Comparison of ENCODE assay signal across 20 cellular contexts in genomic region chr1:2283371-2283990, GRCh38. TPM values are rescaled to one million over a fixed set of nuclear protein-coding genes. Genes with fewer than 3 reads are reported as not detected.
DNase-seq lines count a peak whose midpoint lies in the region; ATAC-seq and TF ChIP-seq lines count a peak whose summit lies in the region.
"Had no signal": no experiment of that assay in that cellular context is flagged by ENCODE, and none has a peak within 500 bp of the region (broad histone marks: within the 10 kb centered on the region; RNA-seq: fewer than 3 reads in every experiment).

No MANE protein-coding gene starts in this region.

- WGBS in liver = 93% methylated on average over 21 of the region's 21 CpGs

- H3K36me3 Mint-ChIP-seq in WTC11 = peaks cover 2% of the 10 kb centered on the region; the same call in 1 of the 2 replicates

- H3K9me3 ChIP-seq in liver (ENCODE audit: control insufficient read depth in 4 of 4, low read length in 3 of 4) (no peaks in the 10 kb centered on the region), stomach smooth muscle (ENCODE audit: control insufficient read depth in 2 of 2, low read length in 2 of 2) (no peaks in the 10 kb centered on the region)
- H3K9me3 ChIP-seq: MG63 had no signal

- no peak for TF ChIP-seq RAD21 in liver (IDR thresholded peaks at IDR 0.05)

- no peaks in the 10 kb centered on the region for H3K9me3 Mint-ChIP-seq in WTC11

- H3K9ac ChIP-seq in liver (ENCODE audit: low read depth in 1 of 2, low read length in 2 of 2) (no peak overlapping the region), stomach smooth muscle (ENCODE audit: low read length in 2 of 2) (no peak overlapping the region)
- H3K9ac ChIP-seq: KMS-11 had no signal

- intact Hi-C loops in Right ventricle myocardium inferior (cut with DNase I) = no loop called here
- intact Hi-C loops in left cardiac atrium (cut with DNase I) = no loop called here
- intact Hi-C loops in dorsolateral prefrontal cortex (cut with DNase I) = no loop called here

- peaks cover 24 to 46% (median 34%) of the 10 kb centered on the region in 4 donors for H3K4me1 ChIP-seq in liver (ENCODE audit: control insufficient read depth in 4 of 4, insufficient read depth in 4 of 4, low read length in 3 of 4)
- peaks cover 37% of the 10 kb centered on the region for H3K4me1 ChIP-seq in stomach smooth muscle (ENCODE audit: control insufficient read depth, insufficient read depth, low read length)

- H3K4me3 ChIP-seq in liver (ENCODE audit: low read depth in 1 of 3, low read length in 3 of 3) (no peak overlapping the region), stomach smooth muscle (ENCODE audit: low read length in 2 of 2) (no peak overlapping the region), dorsolateral prefrontal cortex (no peak overlapping the region)
- H3K4me3 ChIP-seq: GM23338, MG63, PC-9 had no signal

- H3K27me3 ChIP-seq in liver (ENCODE audit: control insufficient read depth in 4 of 4, insufficient read depth in 4 of 4, low read length in 3 of 4) (no peaks in the 10 kb centered on the region), stomach smooth muscle (ENCODE audit: control insufficient read depth in 1 of 2, insufficient read depth in 2 of 2, low read length in 2 of 2) (no peaks in the 10 kb centered on the region), dorsolateral prefrontal cortex (no peaks in the 10 kb centered on the region)
- H3K27me3 ChIP-seq: MG63 had no signal

- CTCF ChIA-PET in WTC11 (lab: Charles Lee) = interaction anchor here (0.5 to 1.5 kb wide), 2 partner anchors 31 to 39 kb away, joined by 3 read pairs; no protein-coding TSS in a partner anchor

- H3K27me3 Mint-ChIP-seq in WTC11 (ENCODE audit: low read depth) = no peaks in the 10 kb centered on the region

- H3K36me3 ChIP-seq in liver (ENCODE audit: control insufficient read depth in 4 of 4, insufficient read depth in 3 of 4, low read depth in 1 of 4, low read length in 3 of 4) = no peaks in the 10 kb centered on the region
- no peaks in the 10 kb centered on the region for H3K36me3 ChIP-seq in stomach smooth muscle (ENCODE audit: control insufficient read depth in 2 of 2, insufficient read depth in 2 of 2, low read length in 2 of 2)

- no peak for ATAC-seq in Right ventricle myocardium inferior
- ATAC-seq in left cardiac atrium = no peak
- no peak for ATAC-seq in WTC11
- no peak for ATAC-seq in HG03457 (IDR thresholded peaks at IDR 0.05; ENCODE audit: unreplicated experiment)
- ATAC-seq in esophagus mucosa = no peak

- DNase-seq in Right ventricle myocardium inferior (ENCODE audit: missing footprints) (peak; percentile 52), left cardiac atrium (no peak), WTC11 (ENCODE audit: low spot score) (no peak), dorsolateral prefrontal cortex (no peak)
- DNase-seq: DMS53, MG63, NCI-H1092 treated with DMSO at 0.1 percent for 48 hours, NCI-H1694, NCI-H2107, NCI-H446 treated with DMSO at 0.1 percent for 48 hours, NCI-H748 treated with DMSO at 0.1 percent for 48 hours, PC-9, SHP77 treated with DMSO at 0.1 percent for 48 hours had no signal

- TF ChIP-seq CTCF in WTC11 (IDR thresholded peaks at IDR 0.05) (no peak), liver (IDR thresholded peaks at IDR 0.05; ENCODE audit: low read depth, low read length, missing input control) (no peak), dorsolateral prefrontal cortex (IDR thresholded peaks at IDR 0.05 in 54 of 56, conservative IDR thresholded peaks at IDR 0.05 in 2 of 56; ENCODE audit: low read depth in 1 of 56, partially characterized antibody in 56 of 56) (no peak)

- H3K4me1 Mint-ChIP-seq in WTC11 = peaks cover 19% of the 10 kb centered on the region

- H3K4me3 Mint-ChIP-seq in WTC11 = no peak overlapping the region
- H3K4me3 Mint-ChIP-seq: GM23338 had no signal

- H3K27ac ChIP-seq in liver (ENCODE audit: low read depth in 1 of 2, low read length in 2 of 2) (peak overlapping the region; percentile 25 to 93), stomach smooth muscle (ENCODE audit: low read length) (peak overlapping the region; percentile 11), dorsolateral prefrontal cortex (peak overlapping the region in 6 of 59 donors; percentile 2 to 96 (median 18))
- H3K27ac ChIP-seq: C4-2B, KMS-11, PC-9 had no signal

- POLR2A ChIA-PET in WTC11 (lab: Charles Lee) = no interaction called here

- peak overlapping the region; percentile 78 for H3K27ac Mint-ChIP-seq in WTC11
- H3K27ac Mint-ChIP-seq: GM23338 had no signal

TF ChIP-seq in WTC11, 78 proteins besides CTCF, POLR2A, EP300 and RAD21 (continues in another document):
- no peak for TF ChIP-seq EMX1 (CRISPR knock-in tag; IDR thresholded peaks at IDR 0.05)
- no peak for TF ChIP-seq ZNF423 (CRISPR knock-in tag; IDR thresholded peaks at IDR 0.05)
- TF ChIP-seq IRF1 (CRISPR knock-in tag; IDR thresholded peaks at IDR 0.05) = no peak
- TF ChIP-seq ZMAT4 (CRISPR knock-in tag; IDR thresholded peaks at IDR 0.05) = no peak
- no peak for TF ChIP-seq NFYB (CRISPR knock-in tag; conservative IDR thresholded peaks at IDR 0.05; ENCODE audit: low read depth)
- TF ChIP-seq SOX15 (CRISPR knock-in tag; IDR thresholded peaks at IDR 0.05) = no peak
- TF ChIP-seq NFE2L1 (CRISPR knock-in tag; IDR thresholded peaks at IDR 0.05) = no peak
- TF ChIP-seq ZNF416 (CRISPR knock-in tag; IDR thresholded peaks at IDR 0.05) = no peak
- TF ChIP-seq TP53 (CRISPR knock-in tag; IDR thresholded peaks at IDR 0.05) = no peak
- no peak for TF ChIP-seq GTF2I (CRISPR knock-in tag; conservative IDR thresholded peaks at IDR 0.05)
- TF ChIP-seq FOXJ3 (CRISPR knock-in tag; IDR thresholded peaks at IDR 0.05; ENCODE audit: borderline replicate concordance) = no peak

TF ChIP-seq in liver, 16 proteins besides CTCF, POLR2A, EP300 and RAD21:
- TF ChIP-seq REST (IDR thresholded peaks at IDR 0.05) = no peak
- TF ChIP-seq NR2F2 (IDR thresholded peaks at IDR 0.05) = no peak
TF ChIP-seq in liver: peak in this region for 0.

RNA-seq across cellular contexts. Expression of gene SKI, which starts 55.4 kb away (rescaled TPM):
- total RNA-seq in Right ventricle myocardium inferior (38.5 TPM), left cardiac atrium (10 to 100 TPM; 47.1 to 66.9 TPM), WTC11 (2021) (75.5 to 88.6 TPM (median 75.6 TPM) in 3 replicates), liver (10 to 100 TPM; 18.9 to 21.3 TPM), dorsolateral prefrontal cortex (100 to 1,000 TPM in 27 of 120 experiments, 10 to 100 TPM in 93; 65.3 to 147 (median 87.5) TPM), esophagus mucosa (21.6 TPM)
- polyA plus RNA-seq in liver = 10 to 100 TPM in 1 of 2 donors, 1 to 10 TPM in 1; 3.2 to 20.1 TPM
